ENCODE assay signal across 2 cellular contexts in the genomic region with DNA sequence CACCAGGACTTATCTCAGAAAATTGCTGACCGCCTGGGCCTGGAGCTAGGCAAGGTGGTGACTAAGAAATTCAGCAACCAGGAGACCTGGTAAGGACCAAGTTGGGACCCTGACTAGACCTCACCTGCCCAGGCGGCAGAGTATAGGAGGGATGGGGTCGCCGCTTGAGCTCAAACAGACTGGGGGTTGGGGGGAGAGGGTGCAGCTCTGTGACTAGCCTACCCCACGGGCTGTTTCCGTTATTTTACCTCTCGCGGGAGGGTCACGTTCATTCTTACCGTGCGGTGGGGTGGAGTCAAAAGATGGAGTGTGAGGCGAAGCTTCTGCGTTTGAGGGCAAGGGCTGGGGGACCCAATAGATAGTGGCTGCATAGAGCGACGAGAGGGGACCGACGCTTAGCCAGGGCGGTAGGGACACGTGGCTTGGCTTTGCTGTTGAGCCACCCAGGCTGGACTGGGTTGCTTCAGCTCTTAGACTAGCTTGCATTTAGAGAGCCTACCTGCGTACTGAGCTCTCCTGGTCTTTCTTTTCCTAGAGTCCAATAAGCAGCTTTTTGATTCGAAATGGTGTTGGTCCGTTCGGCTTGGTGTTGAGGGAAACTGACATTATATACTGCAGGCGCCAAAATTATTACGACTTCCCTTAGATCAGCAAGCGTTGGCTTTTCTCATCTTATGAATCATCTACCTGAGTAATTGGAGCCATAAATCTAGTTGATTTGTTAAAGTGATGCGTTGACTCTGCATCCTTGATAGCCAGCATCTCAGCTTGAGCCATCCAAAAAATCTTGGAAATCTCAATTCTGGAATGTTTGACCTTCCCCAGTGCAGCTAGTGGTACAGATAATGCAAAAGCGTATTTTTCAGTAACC.
TF ChIP-seq lines count a peak whose summit lies in the region.

No MANE protein-coding gene starts in this region.

TF ChIP-seq in IMR-90, 13 proteins besides CTCF, POLR2A, EP300 and RAD21 (continued from another document):
- TF ChIP-seq, protein P1, sequence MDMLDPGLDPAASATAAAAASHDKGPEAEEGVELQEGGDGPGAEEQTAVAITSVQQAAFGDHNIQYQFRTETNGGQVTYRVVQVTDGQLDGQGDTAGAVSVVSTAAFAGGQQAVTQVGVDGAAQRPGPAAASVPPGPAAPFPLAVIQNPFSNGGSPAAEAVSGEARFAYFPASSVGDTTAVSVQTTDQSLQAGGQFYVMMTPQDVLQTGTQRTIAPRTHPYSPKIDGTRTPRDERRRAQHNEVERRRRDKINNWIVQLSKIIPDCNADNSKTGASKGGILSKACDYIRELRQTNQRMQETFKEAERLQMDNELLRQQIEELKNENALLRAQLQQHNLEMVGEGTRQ (IDR thresholded peaks at IDR 0.05; ENCODE audit: low read depth, low read length), result no peak
- no peak for TF ChIP-seq MAZ (IDR thresholded peaks at IDR 0.05; ENCODE audit: borderline replicate concordance, low read depth, low read length)
- no peak for TF ChIP-seq CHD1 (IDR thresholded peaks at IDR 0.05; ENCODE audit: low read depth, low read length)
- TF ChIP-seq BHLHE40 (IDR thresholded peaks at IDR 0.05; ENCODE audit: low read depth, low read length), result no peak
- no peak for TF ChIP-seq RCOR1 (IDR thresholded peaks at IDR 0.05; ENCODE audit: insufficient replicate concordance, low read length)
- TF ChIP-seq MXI1 (IDR thresholded peaks at IDR 0.05; ENCODE audit: borderline replicate concordance, low read depth, low read length), result no peak
- TF ChIP-seq MAFK (IDR thresholded peaks at IDR 0.05; ENCODE audit: low read depth, low read length), result no peak
- TF ChIP-seq, protein P2, sequence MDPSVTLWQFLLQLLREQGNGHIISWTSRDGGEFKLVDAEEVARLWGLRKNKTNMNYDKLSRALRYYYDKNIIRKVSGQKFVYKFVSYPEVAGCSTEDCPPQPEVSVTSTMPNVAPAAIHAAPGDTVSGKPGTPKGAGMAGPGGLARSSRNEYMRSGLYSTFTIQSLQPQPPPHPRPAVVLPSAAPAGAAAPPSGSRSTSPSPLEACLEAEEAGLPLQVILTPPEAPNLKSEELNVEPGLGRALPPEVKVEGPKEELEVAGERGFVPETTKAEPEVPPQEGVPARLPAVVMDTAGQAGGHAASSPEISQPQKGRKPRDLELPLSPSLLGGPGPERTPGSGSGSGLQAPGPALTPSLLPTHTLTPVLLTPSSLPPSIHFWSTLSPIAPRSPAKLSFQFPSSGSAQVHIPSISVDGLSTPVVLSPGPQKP (IDR thresholded peaks at IDR 0.05; ENCODE audit: borderline replicate concordance, low read depth, low read length), result no peak
- no peak for TF ChIP-seq CEBPB (IDR thresholded peaks at IDR 0.05; ENCODE audit: low read depth, low read length)
- no peak for TF ChIP-seq RFX5 (IDR thresholded peaks at IDR 0.05; ENCODE audit: low read depth, low read length)

TF ChIP-seq in SK-N-SH treated with all-trans-retinoic acid at 6 μM for 48 hours, 23 proteins besides CTCF, POLR2A, EP300 and RAD21 (continued from another document):
- TF ChIP-seq, protein P3, sequence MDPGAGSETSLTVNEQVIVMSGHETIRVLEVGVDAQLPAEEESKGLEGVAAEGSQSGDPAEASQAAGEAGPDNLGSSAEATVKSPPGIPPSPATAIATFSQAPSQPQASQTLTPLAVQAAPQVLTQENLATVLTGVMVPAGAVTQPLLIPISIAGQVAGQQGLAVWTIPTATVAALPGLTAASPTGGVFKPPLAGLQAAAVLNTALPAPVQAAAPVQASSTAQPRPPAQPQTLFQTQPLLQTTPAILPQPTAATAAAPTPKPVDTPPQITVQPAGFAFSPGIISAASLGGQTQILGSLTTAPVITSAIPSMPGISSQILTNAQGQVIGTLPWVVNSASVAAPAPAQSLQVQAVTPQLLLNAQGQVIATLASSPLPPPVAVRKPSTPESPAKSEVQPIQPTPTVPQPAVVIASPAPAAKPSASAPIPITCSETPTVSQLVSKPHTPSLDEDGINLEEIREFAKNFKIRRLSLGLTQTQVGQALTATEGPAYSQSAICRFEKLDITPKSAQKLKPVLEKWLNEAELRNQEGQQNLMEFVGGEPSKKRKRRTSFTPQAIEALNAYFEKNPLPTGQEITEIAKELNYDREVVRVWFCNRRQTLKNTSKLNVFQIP (CRISPR knock-in tag; IDR thresholded peaks at IDR 0.05; ENCODE audit: borderline replicate concordance, low read depth), result no peak
- TF ChIP-seq, protein P4, sequence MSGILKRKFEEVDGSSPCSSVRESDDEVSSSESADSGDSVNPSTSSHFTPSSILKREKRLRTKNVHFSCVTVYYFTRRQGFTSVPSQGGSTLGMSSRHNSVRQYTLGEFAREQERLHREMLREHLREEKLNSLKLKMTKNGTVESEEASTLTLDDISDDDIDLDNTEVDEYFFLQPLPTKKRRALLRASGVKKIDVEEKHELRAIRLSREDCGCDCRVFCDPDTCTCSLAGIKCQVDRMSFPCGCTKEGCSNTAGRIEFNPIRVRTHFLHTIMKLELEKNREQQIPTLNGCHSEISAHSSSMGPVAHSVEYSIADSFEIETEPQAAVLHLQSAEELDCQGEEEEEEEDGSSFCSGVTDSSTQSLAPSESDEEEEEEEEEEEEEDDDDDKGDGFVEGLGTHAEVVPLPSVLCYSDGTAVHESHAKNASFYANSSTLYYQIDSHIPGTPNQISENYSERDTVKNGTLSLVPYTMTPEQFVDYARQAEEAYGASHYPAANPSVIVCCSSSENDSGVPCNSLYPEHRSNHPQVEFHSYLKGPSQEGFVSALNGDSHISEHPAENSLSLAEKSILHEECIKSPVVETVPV (CRISPR knock-in tag; IDR thresholded peaks at IDR 0.05), result no peak
- TF ChIP-seq ZNF70 (CRISPR knock-in tag; IDR thresholded peaks at IDR 0.05), result no peak
- TF ChIP-seq CSDC2 (CRISPR knock-in tag; IDR thresholded peaks at IDR 0.05), result no peak
- no peak for TF ChIP-seq ZC3H10 (CRISPR knock-in tag; IDR thresholded peaks at IDR 0.05)
- TF ChIP-seq ZNF8 (CRISPR knock-in tag; IDR thresholded peaks at IDR 0.05), result no peak
